Comparison of ENCODE assay signal across 19 cellular contexts in the genomic region with DNA sequence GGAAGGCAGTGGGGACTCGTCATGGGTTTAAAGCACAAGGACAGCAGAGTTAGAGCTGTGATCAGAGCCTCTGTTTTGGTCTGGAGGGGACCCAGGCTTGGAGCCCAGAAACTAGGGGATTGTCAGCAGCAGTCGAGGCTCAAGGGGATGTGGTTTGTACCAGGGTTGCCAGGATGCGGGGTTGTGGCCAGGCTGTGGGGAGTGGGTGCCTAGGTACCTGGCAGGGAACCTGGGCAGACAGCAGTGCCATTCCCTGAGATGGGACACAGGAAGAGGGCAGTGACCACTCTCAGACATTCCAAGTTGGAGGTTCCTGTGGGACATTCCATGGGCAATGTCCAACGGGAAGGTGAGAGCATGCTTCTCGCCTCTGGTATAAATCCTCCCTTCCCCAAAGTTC.
A peak's percentile ranks its signal among the peaks of the same experiment; 100 is the strongest.
DNase-seq lines count a peak whose midpoint lies in the region; ATAC-seq and TF ChIP-seq lines count a peak whose summit lies in the region.
"Had no signal": no experiment of that assay in that cellular context is flagged by ENCODE, and none has a peak within 500 bp of the region (broad histone marks: within the 10 kb centered on the region; RNA-seq: fewer than 3 reads in every experiment).

No MANE protein-coding gene starts in this region.

- H3K27ac Mint-ChIP-seq in activated naive CD4-positive, alpha-beta T cell treated with anti-CD3 and anti-CD28 coated beads, Interleukin-2, amount 50 U/mL, for 72 hours, result peak overlapping the region; percentile 13 to 70
- no peak overlapping the region for H3K27ac Mint-ChIP-seq in activated naive CD4-positive, alpha-beta T cell treated with anti-CD3 and anti-CD28 coated beads for 36 hours
- H3K27ac Mint-ChIP-seq in activated T-helper 1 cell treated with anti-CD3 and anti-CD28 coated beads, Interleukin-12 subunit alpha, Interleukin-12 subunit beta, Interleukin-2, Interleukin-4 antibody, amounts not matched to agents 30 ng/mL and 10 ng/mL and 1 ng/mL, durations not matched to agents 14 hours and 24 hours and 36 hours, result peak overlapping the region; percentile 73

- H3K4me2 ChIP-seq in mesenchymal stem cell (ENCODE audit: low read length, poor library complexity, severe bottlenecking), result no peak overlapping the region

- H2BK12ac ChIP-seq in mesenchymal stem cell (ENCODE audit: low read length in 2 of 2), result peak overlapping the region in 1 of 2 experiments; percentile 10

- peaks cover 60% of the 10 kb centered on the region for H3K4me1 Mint-ChIP-seq in activated naive CD4-positive, alpha-beta T cell treated with anti-CD3 and anti-CD28 coated beads for 36 hours (ENCODE audit: low read depth)
- peaks cover 79% of the 10 kb centered on the region for H3K4me1 Mint-ChIP-seq in activated T-helper 1 cell treated with anti-CD3 and anti-CD28 coated beads, Interleukin-12 subunit alpha, Interleukin-12 subunit beta, Interleukin-2, Interleukin-4 antibody, amounts not matched to agents 30 ng/mL and 10 ng/mL and 1 ng/mL, durations not matched to agents 14 hours and 24 hours and 36 hours (ENCODE audit: low read depth)

- H3K4me3 ChIP-seq in mesenchymal stem cell (ENCODE audit: insufficient read depth in 1 of 2, low read depth in 1 of 2, low read length in 2 of 2), result no peak overlapping the region
- H3K4me3 ChIP-seq in thyroid gland (replicated peaks in 1 of 3), result no peak overlapping the region
- H3K4me3 ChIP-seq: cardiac muscle cell, heart right ventricle had no signal

- H3K4me1 ChIP-seq in mesenchymal stem cell (ENCODE audit: control insufficient read depth, insufficient read depth, low read depth, low read length) (peaks cover 10% of the 10 kb centered on the region), thyroid gland (peaks cover 36 to 41% of the 10 kb centered on the region in 2 donors)

- intact Hi-C loops in activated naive CD4-positive, alpha-beta T cell treated with anti-CD3 and anti-CD28 coated beads for 36 hours (cut with micrococcal nuclease), result no loop called here
- intact Hi-C loops in activated T-helper 1 cell treated with anti-CD3 and anti-CD28 coated beads, Interleukin-12 subunit alpha, Interleukin-12 subunit beta, Interleukin-2, Interleukin-4 antibody, amounts not matched to agents 30 ng/mL and 10 ng/mL and 1 ng/mL, durations not matched to agents 14 hours and 24 hours and 36 hours (cut with micrococcal nuclease), result no loop called here
- intact Hi-C loops in thyroid gland (cut with DNase I), result no loop called here

- no peaks in the 10 kb centered on the region for H3K27me3 Mint-ChIP-seq in activated naive CD4-positive, alpha-beta T cell treated with anti-CD3 and anti-CD28 coated beads for 36 hours (ENCODE audit: low read depth)
- no peaks in the 10 kb centered on the region for H3K27me3 Mint-ChIP-seq in activated T-helper 1 cell treated with anti-CD3 and anti-CD28 coated beads, Interleukin-12 subunit alpha, Interleukin-12 subunit beta, Interleukin-2, Interleukin-4 antibody, amounts not matched to agents 30 ng/mL and 10 ng/mL and 1 ng/mL, durations not matched to agents 14 hours and 24 hours and 36 hours (ENCODE audit: insufficient read depth)

- peak overlapping the region in 1 of 2 experiments; percentile 36 for H3K23ac ChIP-seq in mesenchymal stem cell (ENCODE audit: low read length in 2 of 2)

- H2BK15ac ChIP-seq in mesenchymal stem cell (ENCODE audit: low read depth, poor library complexity, severe bottlenecking), result peak overlapping the region; percentile 7

- no peaks in the 10 kb centered on the region for H3K9me3 Mint-ChIP-seq in activated naive CD4-positive, alpha-beta T cell treated with anti-CD3 and anti-CD28 coated beads, Interleukin-2, amount 50 U/mL, for 72 hours
- no peaks in the 10 kb centered on the region for H3K9me3 Mint-ChIP-seq in activated naive CD4-positive, alpha-beta T cell treated with anti-CD3 and anti-CD28 coated beads for 36 hours
- H3K9me3 Mint-ChIP-seq in activated T-helper 1 cell treated with anti-CD3 and anti-CD28 coated beads, Interleukin-12 subunit alpha, Interleukin-12 subunit beta, Interleukin-2, Interleukin-4 antibody, amounts not matched to agents 30 ng/mL and 10 ng/mL and 1 ng/mL, durations not matched to agents 14 hours and 24 hours and 36 hours, result no peaks in the 10 kb centered on the region

- peaks cover 0 to 25% of the 10 kb centered on the region in 2 experiments for H3K27me3 ChIP-seq in mesenchymal stem cell (ENCODE audit: control insufficient read depth in 1 of 2, insufficient read depth in 1 of 2, low read length in 2 of 2)
- no peaks in the 10 kb centered on the region for H3K27me3 ChIP-seq in thyroid gland
- H3K27me3 ChIP-seq: cardiac muscle cell, heart right ventricle had no signal

- H2BK5ac ChIP-seq in mesenchymal stem cell (ENCODE audit: low read depth, low read length, poor library complexity, severe bottlenecking), result no peak overlapping the region

- peak overlapping the region; percentile 39 for H3K9ac ChIP-seq in mesenchymal stem cell (ENCODE audit: low read length)

- H3K36me3 ChIP-seq in mesenchymal stem cell (ENCODE audit: control insufficient read depth in 1 of 2, insufficient read depth in 2 of 2, low read depth in 1 of 2, low read length in 2 of 2) (no peaks in the 10 kb centered on the region), thyroid gland (no peaks in the 10 kb centered on the region)
- H3K36me3 ChIP-seq: cardiac muscle cell, heart right ventricle had no signal

- CTCF ChIA-PET in activated naive CD4-positive, alpha-beta T cell treated with anti-CD3 and anti-CD28 coated beads for 36 hours (lab: Charles Lee), result interaction anchor here (1.3 kb wide), 1 partner anchor 15 kb away, joined by 3 read pairs; no protein-coding TSS in a partner anchor

- no peak for ATAC-seq in activated naive CD4-positive, alpha-beta T cell treated with anti-CD3 and anti-CD28 coated beads, Interleukin-2, amount 50 U/mL, for 72 hours
- ATAC-seq: heart right ventricle, right cardiac atrium had no signal

- H3K9me3 ChIP-seq in mesenchymal stem cell (ENCODE audit: control insufficient read depth, low read length) (no peaks in the 10 kb centered on the region), thyroid gland (no peaks in the 10 kb centered on the region)
- H3K9me3 ChIP-seq: heart right ventricle had no signal

- TF ChIP-seq CTCF in thyroid gland (IDR thresholded peaks at IDR 0.05), result no peak

- H3K18ac ChIP-seq in mesenchymal stem cell (ENCODE audit: low read depth in 1 of 2, low read length in 2 of 2), result no peak overlapping the region

- no peak for DNase-seq in activated naive CD4-positive, alpha-beta T cell treated with anti-CD3 and anti-CD28 coated beads, Interleukin-2, amount 50 U/mL, for 72 hours (ENCODE audit: low spot score in 2 of 2)
- DNase-seq in activated naive CD4-positive, alpha-beta T cell treated with anti-CD3 and anti-CD28 coated beads for 36 hours, result no peak
- no peak for DNase-seq in activated T-helper 1 cell treated with anti-CD3 and anti-CD28 coated beads, Interleukin-12 subunit alpha, Interleukin-12 subunit beta, Interleukin-2, Interleukin-4 antibody, amounts not matched to agents 30 ng/mL and 10 ng/mL and 1 ng/mL, durations not matched to agents 14 hours and 24 hours and 36 hours (ENCODE audit: low spot score)
- no peak for DNase-seq in mesenchymal stem cell
- DNase-seq in thyroid gland, result no peak
- DNase-seq in EL, result no peak
- no peak for DNase-seq in NCI-H526 (lab: John Stamatoyannopoulos, UW)
- no peak for DNase-seq in mucosa of gallbladder (ENCODE audit: low spot score)
- DNase-seq: activated CD4-positive, CD25-positive, alpha-beta regulatory T cell; effector CD8-positive, alpha-beta T cell; heart right ventricle; mesendoderm; MV-4-11; NCI-H2029; NCI-H446 treated with DMSO at 0.1 percent for 48 hours; substantia nigra had no signal

- H4K8ac ChIP-seq in mesenchymal stem cell (ENCODE audit: low read length), result peak overlapping the region; percentile 24

- WGBS in mesenchymal stem cell, result 89% methylated on average over 4 of the region's 5 CpGs
- 81 to 87% methylated on average over 5 of the region's 5 CpGs for WGBS in thyroid gland, 2 donors

- no peaks in the 10 kb centered on the region for H3K79me1 ChIP-seq in mesenchymal stem cell (replicated peaks; ENCODE audit: low read length, poor library complexity, severe bottlenecking)

- no peaks in the 10 kb centered on the region for H3K36me3 Mint-ChIP-seq in activated naive CD4-positive, alpha-beta T cell treated with anti-CD3 and anti-CD28 coated beads, Interleukin-2, amount 50 U/mL, for 72 hours
- peaks cover under 1% of the 10 kb centered on the region for H3K36me3 Mint-ChIP-seq in activated naive CD4-positive, alpha-beta T cell treated with anti-CD3 and anti-CD28 coated beads for 36 hours (ENCODE audit: low read depth)
- peaks cover 3% of the 10 kb centered on the region for H3K36me3 Mint-ChIP-seq in activated T-helper 1 cell treated with anti-CD3 and anti-CD28 coated beads, Interleukin-12 subunit alpha, Interleukin-12 subunit beta, Interleukin-2, Interleukin-4 antibody, amounts not matched to agents 30 ng/mL and 10 ng/mL and 1 ng/mL, durations not matched to agents 14 hours and 24 hours and 36 hours (ENCODE audit: low read depth)

- H2AK5ac ChIP-seq in mesenchymal stem cell (ENCODE audit: low read length, severe bottlenecking), result no peak overlapping the region

- no peak overlapping the region for H3K27ac ChIP-seq in mesenchymal stem cell (ENCODE audit: low read length, poor library complexity, severe bottlenecking)
- peak overlapping the region in 2 of 3 donors; percentile 85 to 87 for H3K27ac ChIP-seq in thyroid gland
- H3K27ac ChIP-seq: cardiac muscle cell, heart right ventricle, HL-60 had no signal

- H3K4me3 Mint-ChIP-seq in activated naive CD4-positive, alpha-beta T cell treated with anti-CD3 and anti-CD28 coated beads for 36 hours, result no peak overlapping the region
- peak overlapping the region; percentile 20 for H3K4me3 Mint-ChIP-seq in activated T-helper 1 cell treated with anti-CD3 and anti-CD28 coated beads, Interleukin-12 subunit alpha, Interleukin-12 subunit beta, Interleukin-2, Interleukin-4 antibody, amounts not matched to agents 30 ng/mL and 10 ng/mL and 1 ng/mL, durations not matched to agents 14 hours and 24 hours and 36 hours

- H4K91ac ChIP-seq in mesenchymal stem cell (ENCODE audit: low read length), result no peak overlapping the region

- no peak overlapping the region for H3K4ac ChIP-seq in mesenchymal stem cell (ENCODE audit: low read depth in 1 of 2, low read length in 2 of 2)

- no peak for TF ChIP-seq POLR2A in thyroid gland (IDR thresholded peaks at IDR 0.05)

- no peak overlapping the region for H2AFZ ChIP-seq in mesenchymal stem cell (ENCODE audit: low read depth, low read length)

- H2BK120ac ChIP-seq in mesenchymal stem cell (ENCODE audit: low read depth, low read length), result no peak overlapping the region

- H3K14ac ChIP-seq in mesenchymal stem cell (ENCODE audit: low read length in 2 of 2), result no peak overlapping the region
